ENCODE assay signal across 8 cellular contexts in genomic region chr9:34701769-34702736, GRCh38. TPM values are rescaled to one million over a fixed set of nuclear protein-coding genes. Genes with fewer than 3 reads are reported as not detected.
A peak's percentile ranks its signal among the peaks of the same experiment; 100 is the strongest.
DNase-seq lines count a peak whose midpoint lies in the region; ATAC-seq and TF ChIP-seq lines count a peak whose summit lies in the region.

No MANE protein-coding gene starts in this region.

- intact Hi-C loops in colonic mucosa (cut with DNase I): no loop called here

- H3K4me3 ChIP-seq in colonic mucosa: peak overlapping the region; percentile 91

- no peaks in the 10 kb centered on the region for H3K9me3 ChIP-seq in colonic mucosa

- TF ChIP-seq CTCF in colonic mucosa (IDR thresholded peaks at IDR 0.05): peak; percentile 100

- H3K4me1 ChIP-seq in colonic mucosa: peaks cover 3% of the 10 kb centered on the region

- DNase-seq in ELR (ENCODE audit: low read depth) (peak; percentile 79), NCI-H226 (peak; percentile 32), colonic mucosa (peak; percentile 91), kidney glomerular epithelial cell (lab: John Stamatoyannopoulos, UW) (peak; percentile 50), T1000 (lab: John Stamatoyannopoulos, UW) (no peak)
- DNase-seq in activated CD4-positive, alpha-beta T cell treated with anti-CD3 and anti-CD28 coated beads for 48 hours: peak; percentile 89
- peak; percentile 90 for DNase-seq in stimulated activated CD4-positive, alpha-beta T cell treated with anti-CD3 and anti-CD28 coated beads, Interleukin-15, amount 100 ng/mL, for 24 hours

- H3K36me3 ChIP-seq in colonic mucosa: no peaks in the 10 kb centered on the region

- H3K27ac ChIP-seq in colonic mucosa: peak overlapping the region; percentile 68

- H3K9ac ChIP-seq in colonic mucosa (ENCODE audit: low read depth in 2 of 2, low read length in 2 of 2): peak overlapping the region; percentile 58 to 65

- ATAC-seq in HG02798 (IDR thresholded peaks at IDR 0.05; ENCODE audit: poor library complexity, unreplicated experiment): peak; percentile 69

- no peaks in the 10 kb centered on the region for H3K27me3 ChIP-seq in colonic mucosa

RNA-seq across cellular contexts. Expression of gene CCL21, which starts 7.9 kb away (rescaled TPM):
- total RNA-seq in colonic mucosa: 10 to 100 TPM; 27.3 to 42.2 TPM

RNA-seq across cellular contexts. Expression of gene CCL19, which starts 11.0 kb away (rescaled TPM):
- total RNA-seq in colonic mucosa: 1 to 10 TPM; 2.2 to 5.0 TPM

RNA-seq across cellular contexts. Expression of gene CCL27, which starts 39.6 kb away (rescaled TPM):
- total RNA-seq in colonic mucosa: not detected

RNA-seq across cellular contexts. Expression of gene IL11RA, which starts 50.1 kb away (rescaled TPM):
- total RNA-seq in colonic mucosa: 10 to 100 TPM; 10.5 to 10.6 TPM

RNA-seq across cellular contexts. Expression of gene GALT, which starts 55.6 kb away (rescaled TPM):
- total RNA-seq in colonic mucosa: 10 to 100 TPM; 37.8 to 45.6 TPM
